8 cellular contexts compared by ENCODE assay signal in genomic region chr11:116772443-116773202, GRCh38. TPM values are rescaled to one million over a fixed set of nuclear protein-coding genes. Genes with fewer than 3 reads are reported as not detected.
DNase-seq lines count a peak whose midpoint lies in the region; ATAC-seq lines count a peak whose summit lies in the region.

TSS of gene BUD13 (minus strand) at chr11:116772987. CDS start at chr11:116772964, 23 bp downstream.

- peak; percentile 56 for ATAC-seq in GM19468 (IDR thresholded peaks at IDR 0.05; ENCODE audit: extremely low read depth, unreplicated experiment)
- peak; percentile 92 for ATAC-seq in activated CD8-positive, alpha-beta memory T cell treated with anti-CD3 and anti-CD28 coated beads, Interleukin-2, amount 10 ng/mL, durations not matched to agents 7 days and 5 days

- no peaks in the 10 kb centered on the region for H3K4me1 ChIP-seq in NT2/D1 (ENCODE audit: insufficient read depth, insufficient read length)
- peaks cover 14% of the 10 kb centered on the region for H3K4me1 ChIP-seq in endocrine pancreas (ENCODE audit: control insufficient read depth, insufficient read depth, low read length)

- no peaks in the 10 kb centered on the region for H3K9me3 ChIP-seq in NT2/D1 (ENCODE audit: insufficient read depth, low read length)
- H3K9me3 ChIP-seq in endocrine pancreas (ENCODE audit: control insufficient read depth, low read length) = no peaks in the 10 kb centered on the region

- peak within 1 kb of the TSS; percentile 80 for H3K4me3 ChIP-seq in NT2/D1 (ENCODE audit: insufficient read length, low read depth)
- peak within 1 kb of the TSS; percentile 93 for H3K4me3 ChIP-seq in endocrine pancreas (ENCODE audit: control insufficient read depth, insufficient read depth, low read length)

- DNase-seq in COLO668 (lab: John Stamatoyannopoulos, UW; ENCODE audit: unreplicated experiment) (peak; percentile 95), HT-29 (ENCODE audit: low spot score) (peak; percentile 95), NT2/D1 (ENCODE audit: low read depth, low spot score) (peak; percentile 84), mesenteric fat pad (ENCODE audit: low spot score) (peak; percentile 97)
- peak; percentile 95 for DNase-seq in activated CD8-positive, alpha-beta memory T cell treated with anti-CD3 and anti-CD28 coated beads, Interleukin-2, amount 10 ng/mL, durations not matched to agents 7 days and 5 days
- DNase-seq in stimulated activated CD8-positive, alpha-beta memory T cell treated with anti-CD3 and anti-CD28 coated beads, Interleukin-15, amount 100 ng/mL, for 4 hours (ENCODE audit: low read depth in 2 of 2) = peak; percentile 82 to 88

- H3K4me1 Mint-ChIP-seq in activated CD8-positive, alpha-beta memory T cell treated with anti-CD3 and anti-CD28 coated beads, Interleukin-2, amount 10 ng/mL, durations not matched to agents 7 days and 5 days = peaks cover 56% of the 10 kb centered on the region

- H3K9ac ChIP-seq in NT2/D1 (ENCODE audit: insufficient read length, low read depth) = peak within 1 kb of the TSS; percentile 90
- peak within 1 kb of the TSS; percentile 79 for H3K9ac ChIP-seq in endocrine pancreas (ENCODE audit: control insufficient read depth, insufficient read depth, low read length)

- H3K27me3 Mint-ChIP-seq in activated CD8-positive, alpha-beta memory T cell treated with anti-CD3 and anti-CD28 coated beads, Interleukin-2, amount 10 ng/mL, durations not matched to agents 7 days and 5 days = no peaks in the 10 kb centered on the region

- H3K27me3 ChIP-seq in NT2/D1 (ENCODE audit: insufficient read depth, insufficient read length) (no peaks in the 10 kb centered on the region), endocrine pancreas (ENCODE audit: control insufficient read depth, insufficient read depth, low read length) (no peaks in the 10 kb centered on the region)

- peaks cover 36% of the 10 kb centered on the region for H3K36me3 Mint-ChIP-seq in activated CD8-positive, alpha-beta memory T cell treated with anti-CD3 and anti-CD28 coated beads, Interleukin-2, amount 10 ng/mL, durations not matched to agents 7 days and 5 days

- peak within 1 kb of the TSS; percentile 93 for H3K27ac Mint-ChIP-seq in activated CD8-positive, alpha-beta memory T cell treated with anti-CD3 and anti-CD28 coated beads, Interleukin-2, amount 10 ng/mL, durations not matched to agents 7 days and 5 days

- CTCF ChIA-PET in activated CD8-positive, alpha-beta memory T cell treated with anti-CD3 and anti-CD28 coated beads, Interleukin-2, amount 10 ng/mL, durations not matched to agents 7 days and 5 days (lab: Charles Lee) = interaction anchor here (0.6 to 6.0 kb wide), 6 partner anchors 16 to 360 kb away, joined by 3 to 59 read pairs (median 4); partner anchors contain the start of genes APOA5, SIK3 and ZPR1

- H3K4me3 Mint-ChIP-seq in activated CD8-positive, alpha-beta memory T cell treated with anti-CD3 and anti-CD28 coated beads, Interleukin-2, amount 10 ng/mL, durations not matched to agents 7 days and 5 days = peak within 1 kb of the TSS; percentile 90

- peaks cover 28% of the 10 kb centered on the region for H3K36me3 ChIP-seq in NT2/D1 (ENCODE audit: insufficient read depth, insufficient read length, low read length)
- no peaks in the 10 kb centered on the region for H3K36me3 ChIP-seq in endocrine pancreas (ENCODE audit: control insufficient read depth, insufficient read depth, low read length)

- no peaks in the 10 kb centered on the region for H3K9me3 Mint-ChIP-seq in activated CD8-positive, alpha-beta memory T cell treated with anti-CD3 and anti-CD28 coated beads, Interleukin-2, amount 10 ng/mL, durations not matched to agents 7 days and 5 days (ENCODE audit: low read depth)

RNA-seq across cellular contexts. Expression of gene BUD13, which starts in this region (rescaled TPM):
- 21.7 and 22.1 TPM in 2 replicates for total RNA-seq in HT-29 (2014; rRNA removed; shearing (Covaris generic))
- 10 to 100 TPM; 35.2 to 40.2 TPM for total RNA-seq in activated CD8-positive, alpha-beta memory T cell treated with anti-CD3 and anti-CD28 coated beads, Interleukin-2, amount 10 ng/mL, durations not matched to agents 7 days and 5 days
- 13.4 TPM for total RNA-seq in mesenteric fat pad

Comparison
In these comparisons a context has a peak if more than half of its experiments do, and no peak if none do; other contexts are left out.
1. Peak in every context shown above with its lines: DNase-seq, ATAC-seq and H3K4me3 ChIP-seq.